Comparison of ENCODE assay signal across 29 cellular contexts in the genomic region with DNA sequence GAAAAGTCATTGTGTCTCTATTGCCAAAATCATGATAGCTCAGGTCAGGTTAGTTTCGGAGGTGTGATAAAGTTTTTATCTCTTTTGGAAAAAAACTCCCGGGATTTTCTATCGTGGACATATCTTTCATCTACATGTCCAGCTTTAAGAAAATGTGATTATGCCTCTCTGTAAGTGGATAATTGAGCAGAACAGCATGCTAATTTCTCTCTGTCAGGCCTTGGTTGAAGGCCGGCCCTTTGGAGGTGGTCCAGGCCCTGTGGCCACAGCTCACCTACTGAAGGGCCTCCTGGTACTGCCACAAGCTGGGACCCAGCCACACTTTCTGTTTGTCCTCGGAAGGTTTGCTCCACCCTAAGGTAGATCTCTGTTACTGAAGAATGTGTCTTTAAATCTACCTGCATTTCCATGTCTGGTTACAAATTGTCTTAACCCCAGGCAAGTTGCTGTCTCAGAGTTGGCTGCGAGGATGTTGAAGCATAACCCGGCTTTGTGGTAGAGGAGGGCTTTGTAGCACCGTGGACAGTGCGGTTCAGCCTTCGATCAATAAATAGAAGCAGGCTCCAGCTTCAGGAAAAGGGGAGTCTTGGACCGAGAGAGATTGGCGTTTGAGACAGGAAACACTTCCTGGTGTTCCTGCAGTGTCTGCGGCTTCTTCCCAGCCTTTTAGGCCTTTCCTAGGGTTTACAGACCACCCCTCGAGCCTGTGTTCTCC. TPM values are rescaled to one million over a fixed set of nuclear protein-coding genes. Genes with fewer than 3 reads are reported as not detected.
DNase-seq lines count a peak whose midpoint lies in the region; ATAC-seq and TF ChIP-seq lines count a peak whose summit lies in the region.
"Had no signal": no experiment of that assay in that cellular context is flagged by ENCODE, and none has a peak within 500 bp of the region (broad histone marks: within the 10 kb centered on the region; RNA-seq: fewer than 3 reads in every experiment).

No MANE protein-coding gene starts in this region.

- H3K9ac ChIP-seq in mesendoderm (ENCODE audit: low read length), result no peak overlapping the region

- H3K23ac ChIP-seq in mesendoderm (ENCODE audit: low read length), result no peak overlapping the region

- peaks cover 94% of the 10 kb centered on the region for H3K4me1 ChIP-seq in left ventricle myocardium inferior
- peaks cover 0 to 98% of the 10 kb centered on the region in 2 donors for H3K4me1 ChIP-seq in right atrium auricular region
- H3K4me1 ChIP-seq in mesendoderm (ENCODE audit: control insufficient read depth, low read depth, low read length), result peaks cover 6% of the 10 kb centered on the region
- H3K4me1 ChIP-seq in upper lobe of left lung, result peaks cover 31 to 72% (median 63%) of the 10 kb centered on the region in 4 donors
- H3K4me1 ChIP-seq: colonic mucosa had no signal

- no peaks in the 10 kb centered on the region for H3K79me1 ChIP-seq in mesendoderm (ENCODE audit: low read length)

- no peak overlapping the region for H2AK5ac ChIP-seq in mesendoderm (ENCODE audit: low read length)

- peak overlapping the region; percentile 31 for H3K56ac ChIP-seq in mesendoderm (ENCODE audit: low read length)

- no peak overlapping the region for H2BK5ac ChIP-seq in mesendoderm (ENCODE audit: low read length)

- DNase-seq in left ventricle myocardium inferior, result no peak
- no peak for DNase-seq in right atrium auricular region (ENCODE audit: low spot score)
- peak; percentile 43 for DNase-seq in astrocyte of the hippocampus (ENCODE audit: low read depth, low spot score)
- no peak for DNase-seq in mesendoderm
- DNase-seq in upper lobe of left lung, result peak in 1 of 2 donors; percentile 74
- no peak for DNase-seq in posterior cingulate gyrus
- no peak for DNase-seq in NCI-H526 (lab: John Stamatoyannopoulos, UW)
- no peak for DNase-seq in NCI-H1417 (lab: John Stamatoyannopoulos, UW)
- DNase-seq: activated CD4-positive, alpha-beta T cell treated with anti-CD3 and anti-CD28 coated beads, Interleukin-2, amount 10 ng/mL, durations not matched to agents 7 days and 5 days; activated effector memory CD4-positive, alpha-beta T cell treated with anti-CD3 and anti-CD28 coated beads, Interleukin-2, amount 50 U/mL, for 16 hours; activated T-cell treated with anti-CD3 and anti-CD28 coated beads, Interleukin-2, amount 50 U/mL, for 1 hour; Calu3; CD4-positive, CD25-positive, alpha-beta regulatory T cell; colonic mucosa; DMS79 treated with DMSO at 0.1 percent for 48 hours; effector memory CD4-positive, alpha-beta T cell; GDM1; HFFc6; hypothalamus; KBM-7; NCI-H1417 treated with DMSO at 0.1 percent for 48 hours; NCI-H2081 treated with DMSO at 0.1 percent for 48 hours; NCI-H226; NCI-H69; stimulated activated naive CD4-positive, alpha-beta T cell had no signal

- no peaks in the 10 kb centered on the region for H3K9me3 ChIP-seq in left ventricle myocardium inferior (replicated peaks)
- H3K9me3 ChIP-seq in right atrium auricular region, result no peaks in the 10 kb centered on the region
- no peaks in the 10 kb centered on the region for H3K9me3 ChIP-seq in upper lobe of left lung
- H3K9me3 ChIP-seq: colonic mucosa, vagina had no signal

- H3K4me3 ChIP-seq in left ventricle myocardium inferior (no peak overlapping the region), right atrium auricular region (no peak overlapping the region), mesendoderm (ENCODE audit: low read length) (no peak overlapping the region), upper lobe of left lung (no peak overlapping the region)
- H3K4me3 ChIP-seq: cardiac muscle cell, colonic mucosa, skin epidermis, vagina had no signal

- peaks cover 14% of the 10 kb centered on the region for H3K79me2 ChIP-seq in mesendoderm (ENCODE audit: control insufficient read depth, insufficient read depth, low read length)

- TF ChIP-seq CTCF in left ventricle myocardium inferior (IDR thresholded peaks at IDR 0.05; ENCODE audit: borderline replicate concordance) (no peak), right atrium auricular region (IDR thresholded peaks at IDR 0.05) (no peak), upper lobe of left lung (IDR thresholded peaks at IDR 0.05) (no peak)

- H3K27ac ChIP-seq in left ventricle myocardium inferior (replicated peaks), result peak overlapping the region; percentile 16
- no peak overlapping the region for H3K27ac ChIP-seq in right atrium auricular region
- no peak overlapping the region for H3K27ac ChIP-seq in mesendoderm (ENCODE audit: low read depth, low read length)
- H3K27ac ChIP-seq in upper lobe of left lung, result peak overlapping the region; percentile 33 to 59 (median 48)
- H3K27ac ChIP-seq: cardiac muscle cell, colonic mucosa, vagina had no signal

- H3K18ac ChIP-seq in mesendoderm (ENCODE audit: low read length), result no peak overlapping the region

- no peak for TF ChIP-seq POLR2A in upper lobe of left lung (IDR thresholded peaks at IDR 0.05)

- intact Hi-C loops in left ventricle myocardium inferior (cut with micrococcal nuclease) (no loop called here), posterior cingulate gyrus (cut with DNase I) (no loop called here)

- no peak overlapping the region for H2BK120ac ChIP-seq in mesendoderm (ENCODE audit: low read depth, low read length)

- H4K8ac ChIP-seq in mesendoderm (ENCODE audit: low read depth, low read length), result no peak overlapping the region

- no peak overlapping the region for H3K4me2 ChIP-seq in mesendoderm (ENCODE audit: low read length)

- no CpG with 5 or more reads among the region's 14 CpGs for WGBS in mesendoderm (ENCODE audit: extremely low coverage, insufficient coverage, low lambda C conversion rate)
- WGBS in upper lobe of left lung, 2 donors, result 63 to 65% methylated on average over 13 to 14 of the region's 14 CpGs

- no peak overlapping the region for H2BK15ac ChIP-seq in mesendoderm (replicated peaks; ENCODE audit: low read depth)

- no peaks in the 10 kb centered on the region for H3K27me3 ChIP-seq in left ventricle myocardium inferior (ENCODE audit: low read depth)
- H3K27me3 ChIP-seq in right atrium auricular region, result no peaks in the 10 kb centered on the region
- no peaks in the 10 kb centered on the region for H3K27me3 ChIP-seq in mesendoderm (ENCODE audit: insufficient read depth, low read length, poor library complexity)
- H3K27me3 ChIP-seq in upper lobe of left lung, result no peaks in the 10 kb centered on the region
- H3K27me3 ChIP-seq: cardiac muscle cell, colonic mucosa, vagina had no signal

- H3K36me3 ChIP-seq in left ventricle myocardium inferior (no peaks in the 10 kb centered on the region), right atrium auricular region (no peaks in the 10 kb centered on the region), mesendoderm (ENCODE audit: control insufficient read depth, insufficient read depth, low read length) (no peaks in the 10 kb centered on the region), upper lobe of left lung (no peaks in the 10 kb centered on the region)
- H3K36me3 ChIP-seq: cardiac muscle cell, colonic mucosa, vagina had no signal

- H3K4ac ChIP-seq in mesendoderm (ENCODE audit: low read depth, low read length), result no peak overlapping the region

- peak in 1 of 2 donors; percentile 44 for ATAC-seq in upper lobe of left lung (ENCODE audit: low FRiP score in 2 of 2)

- no peak overlapping the region for H4K5ac ChIP-seq in mesendoderm (ENCODE audit: low read length)

- no peak for TF ChIP-seq EP300 in upper lobe of left lung (IDR thresholded peaks at IDR 0.05)

RNA-seq across cellular contexts. Expression of gene TCF7L1, which starts 25.5 kb away (rescaled TPM):
- total RNA-seq in left ventricle myocardium inferior (7.0 TPM), right atrium auricular region (1 to 10 TPM; 3.1 to 4.0 TPM), upper lobe of left lung (10 to 100 TPM in 4 of 6 donors, 1 to 10 TPM in 2; 7.3 to 18.4 (median 11.2) TPM)
- polyA plus RNA-seq in mesendoderm (2013, experiment 1 of 2), result 57.4 TPM
- polyA plus RNA-seq in mesendoderm (2013, experiment 2 of 2), result 61.2 TPM
- total RNA-seq: A172; activated CD4-positive, alpha-beta T cell treated with anti-CD3 and anti-CD28 coated beads, Interleukin-2, amount 10 ng/mL, durations not matched to agents 7 days and 5 days; CD4-positive, CD25-positive, alpha-beta regulatory T cell had no signal

Comparison
In these comparisons a context has a peak if more than half of its experiments do, and no peak if none do; other contexts are left out.
1. H3K27ac ChIP-seq: peak in left ventricle myocardium inferior (single experiment) and upper lobe of left lung (4 of 4); none in right atrium auricular region (0 of 2) and mesendoderm (single experiment).